Comparison of ENCODE assay signal across 16 cellular contexts in the genomic region with DNA sequence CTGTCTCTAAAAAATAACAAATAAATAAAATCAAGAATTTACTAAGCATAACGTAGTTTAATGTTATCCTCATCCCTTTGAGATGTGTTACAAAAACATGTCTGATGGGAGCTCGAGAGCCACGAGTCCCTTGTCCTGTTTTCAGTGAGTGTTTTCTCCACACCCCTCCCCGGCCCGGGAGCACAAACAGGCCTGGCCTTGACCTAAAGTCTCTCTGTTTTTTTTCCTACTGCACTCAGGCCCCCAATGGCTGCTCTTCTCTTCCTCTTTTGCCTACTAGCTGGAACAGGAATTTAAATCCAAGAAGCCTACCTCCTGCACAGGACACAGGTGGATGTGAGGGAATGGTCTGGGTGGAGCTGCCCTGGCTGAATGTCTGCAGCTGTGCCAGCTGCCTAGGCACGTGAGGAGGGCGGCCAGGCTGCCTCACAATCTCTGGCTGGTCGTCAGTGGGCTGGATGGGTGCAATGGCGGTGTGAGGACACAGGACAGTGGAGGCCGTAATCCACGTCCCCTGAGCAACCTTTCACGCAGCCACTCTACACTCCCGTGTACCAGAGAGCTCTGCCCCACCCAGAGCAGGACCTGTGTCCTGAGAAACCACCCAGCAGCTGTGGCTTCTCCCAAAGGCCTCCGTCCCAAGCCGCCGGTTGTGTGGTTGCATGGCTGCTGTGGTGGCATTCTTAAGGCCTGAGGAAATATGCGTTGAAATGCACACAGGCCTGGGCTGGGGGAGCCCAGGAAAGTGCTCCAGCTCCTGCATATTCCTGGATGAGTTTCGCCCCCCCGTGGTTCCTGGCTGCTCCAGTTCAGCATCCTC.
DNase-seq lines count a peak whose midpoint lies in the region; ATAC-seq and TF ChIP-seq lines count a peak whose summit lies in the region.
"Had no signal": no experiment of that assay in that cellular context is flagged by ENCODE, and none has a peak within 500 bp of the region (broad histone marks: within the 10 kb centered on the region; RNA-seq: fewer than 3 reads in every experiment).

No MANE protein-coding gene starts in this region.

- H4K20me1 ChIP-seq in IMR-90 (ENCODE audit: insufficient read depth, low read length): no peaks in the 10 kb centered on the region

- no peak overlapping the region for H3K14ac ChIP-seq in IMR-90 (replicated peaks; ENCODE audit: low read depth, low read length)

- H3K9me3 ChIP-seq in IMR-90 (ENCODE audit: control insufficient read depth, insufficient read depth, low read length) (no peaks in the 10 kb centered on the region), testis (no peaks in the 10 kb centered on the region)
- H3K9me3 ChIP-seq: Peyer's patch, SK-N-SH had no signal

- TF ChIP-seq CTCF in IMR-90 (conservative IDR thresholded peaks at IDR 0.05; ENCODE audit: low read depth, low read length) (0 out of 2 replicates have a peak, but pooled peaks have one; percentile 2), astrocyte of the cerebellum (IDR thresholded peaks at IDR 0.05; ENCODE audit: low read depth, low read length, missing control alignments) (no peak), testis (IDR thresholded peaks at IDR 0.05) (no peak)

- intact Hi-C loops in IMR-90 (cut with micrococcal nuclease) (no loop called here), testis (cut with DNase I; ENCODE audit: low total_unique reads) (no loop called here)

- no peak overlapping the region for H2AK5ac ChIP-seq in IMR-90 (ENCODE audit: low read depth, low read length)

- DNase-seq in IMR-90 (no peak), astrocyte of the cerebellum (ENCODE audit: low read depth) (peak; percentile 26), kidney tubule cell (ENCODE audit: low spot score) (peak; percentile 13), testis (peak; percentile 42), globus pallidus (ENCODE audit: low spot score) (no peak)
- no peak for DNase-seq in activated CD4-positive, alpha-beta T cell treated with anti-CD3 and anti-CD28 coated beads for 4 hours
- no peak for DNase-seq in stimulated activated CD4-positive, alpha-beta T cell treated with anti-CD3 and anti-CD28 coated beads, Interleukin-4, amount 100 ng/mL, for 24 hours
- DNase-seq in activated CD4-positive, alpha-beta T cell treated with anti-CD3 and anti-CD28 coated beads for 48 hours: no peak
- DNase-seq: COR-L47, H9, NCI-H1436, NCI-H2029 treated with DMSO at 0.1 percent for 48 hours, NCI-H774, Peyer's patch, Right ventricle myocardium superior had no signal

- H3K27me3 ChIP-seq in IMR-90 (ENCODE audit: control insufficient read depth, insufficient read depth, low read length): peaks cover 2% of the 10 kb centered on the region
- H3K27me3 ChIP-seq in testis: no peaks in the 10 kb centered on the region
- H3K27me3 ChIP-seq: Peyer's patch had no signal

- no peak overlapping the region for H3K27ac ChIP-seq in IMR-90 (ENCODE audit: insufficient read depth, low read length)
- H3K27ac ChIP-seq in testis: no peak overlapping the region
- H3K27ac ChIP-seq: Peyer's patch had no signal

- no peak overlapping the region for H3K18ac ChIP-seq in IMR-90 (ENCODE audit: low read depth, low read length)

- ATAC-seq in IMR-90 (ENCODE audit: low read depth): peak; percentile 18; the same call in 1 of the 2 replicates

- no peak overlapping the region for H3K9ac ChIP-seq in IMR-90 (ENCODE audit: low read depth, low read length)
- H3K9ac ChIP-seq: SK-N-SH had no signal

- no peaks in the 10 kb centered on the region for H3K79me1 ChIP-seq in IMR-90 (ENCODE audit: low read depth in 1 of 2, low read length in 2 of 2)

- H4K91ac ChIP-seq in IMR-90 (ENCODE audit: insufficient read depth, low read depth, low read length): no peak overlapping the region

- H4K8ac ChIP-seq in IMR-90 (ENCODE audit: low read depth in 2 of 2, low read length in 2 of 2): no peak overlapping the region

- TF ChIP-seq POLR2A in IMR-90 (IDR thresholded peaks at IDR 0.05; ENCODE audit: low read depth, low read length): no peak
- no peak for TF ChIP-seq POLR2A in testis (IDR thresholded peaks at IDR 0.05)

- H3K36me3 ChIP-seq in IMR-90 (ENCODE audit: control insufficient read depth, insufficient read depth, low read length) (no peaks in the 10 kb centered on the region), testis (ENCODE audit: low read depth, missing control alignments) (no peaks in the 10 kb centered on the region)
- H3K36me3 ChIP-seq: Peyer's patch had no signal

- H3K4me1 ChIP-seq in IMR-90 (ENCODE audit: control insufficient read depth, insufficient read depth, low read length) (peaks cover 3% of the 10 kb centered on the region; the same call in 1 of the 2 replicates), testis (peaks cover 4% of the 10 kb centered on the region)
- H3K4me1 ChIP-seq: Peyer's patch had no signal

- in situ Hi-C loops in IMR-90 (cut with MboI; ENCODE audit: low sequenced_read_pairs): no loop called here
- in situ Hi-C loops in astrocyte of the cerebellum (cut with HindIII; ENCODE audit: low sequenced_read_pairs): no loop called here

- H3K56ac ChIP-seq in IMR-90 (ENCODE audit: extremely low read depth, insufficient read depth, low read length): no peak overlapping the region

- CTCF ChIA-PET in IMR-90 (lab: Yijun Ruan, JAX): interaction anchor here (0.8 kb wide), 1 partner anchor 18 kb away, joined by 6 read pairs; no protein-coding TSS in a partner anchor

- no peak overlapping the region for H2BK15ac ChIP-seq in IMR-90 (ENCODE audit: low read depth, low read length)

- WGBS in IMR-90 (ENCODE audit: extremely low coverage in 2 of 2, insufficient read length in 1 of 2), 2 experiments: 66% methylated on average over 9 of the region's 19 CpGs; no CpG with 5 or more reads in 1 of the 2 experiments
- 62 to 70% methylated on average over 15 to 19 of the region's 19 CpGs for WGBS in testis, 2 donors

- H3K4me3 ChIP-seq in IMR-90 (ENCODE audit: insufficient read depth, low read depth, low read length): no peak overlapping the region
- no peak overlapping the region for H3K4me3 ChIP-seq in astrocyte of the cerebellum (ENCODE audit: low read depth, low read length)
- no peak overlapping the region for H3K4me3 ChIP-seq in testis
- H3K4me3 ChIP-seq: Peyer's patch had no signal

- no peak overlapping the region for H4K5ac ChIP-seq in IMR-90 (ENCODE audit: low read depth, low read length)

- H3K4ac ChIP-seq in IMR-90 (ENCODE audit: low read depth, low read length): no peak overlapping the region

- no peak overlapping the region for H2BK20ac ChIP-seq in IMR-90 (ENCODE audit: low read depth, low read length)

- POLR2A ChIA-PET in IMR-90 (lab: Charles Lee; ENCODE audit: unreplicated experiment): no interaction called here

- H3K9me1 ChIP-seq in IMR-90 (ENCODE audit: insufficient read depth, low read length): 0 out of 2 replicates have a peak, but pooled peaks cover 3% of the 10 kb centered on the region

- dilution Hi-C loops in IMR-90 (cut with HindIII; ENCODE audit: low sequenced_read_pairs, unreplicated experiment): no loop called here

- no peak overlapping the region for H2AK9ac ChIP-seq in IMR-90 (replicated peaks; ENCODE audit: low read depth, low read length, poor library complexity)

- no peak overlapping the region for H2BK5ac ChIP-seq in IMR-90 (ENCODE audit: low read depth, low read length, poor library complexity, severe bottlenecking)

- no peak overlapping the region for H3K4me2 ChIP-seq in IMR-90 (ENCODE audit: low read depth, low read length)
- H3K4me2 ChIP-seq: SK-N-SH had no signal

- no peak overlapping the region for H2AFZ ChIP-seq in IMR-90 (replicated peaks; ENCODE audit: low read length, poor library complexity)

- no peak for TF ChIP-seq RAD21 in IMR-90 (IDR thresholded peaks at IDR 0.05; ENCODE audit: low read length)

- no TSS peak for BruUV-seq in IMR-90 (replicated peaks; lab: Mats Ljungman, UMichigan)

- H2BK120ac ChIP-seq in IMR-90 (ENCODE audit: low read depth, low read length): no peak overlapping the region

- no peak overlapping the region for H3K23ac ChIP-seq in IMR-90 (ENCODE audit: low read depth, low read length)

TF ChIP-seq in IMR-90, 13 proteins besides CTCF, POLR2A, EP300 and RAD21:
- TF ChIP-seq, protein P1, sequence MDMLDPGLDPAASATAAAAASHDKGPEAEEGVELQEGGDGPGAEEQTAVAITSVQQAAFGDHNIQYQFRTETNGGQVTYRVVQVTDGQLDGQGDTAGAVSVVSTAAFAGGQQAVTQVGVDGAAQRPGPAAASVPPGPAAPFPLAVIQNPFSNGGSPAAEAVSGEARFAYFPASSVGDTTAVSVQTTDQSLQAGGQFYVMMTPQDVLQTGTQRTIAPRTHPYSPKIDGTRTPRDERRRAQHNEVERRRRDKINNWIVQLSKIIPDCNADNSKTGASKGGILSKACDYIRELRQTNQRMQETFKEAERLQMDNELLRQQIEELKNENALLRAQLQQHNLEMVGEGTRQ (IDR thresholded peaks at IDR 0.05; ENCODE audit: low read depth, low read length): no peak
- no peak for TF ChIP-seq RFX5 (IDR thresholded peaks at IDR 0.05; ENCODE audit: low read depth, low read length)
- no peak for TF ChIP-seq MXI1 (IDR thresholded peaks at IDR 0.05; ENCODE audit: borderline replicate concordance, low read depth, low read length)
- TF ChIP-seq MAZ (IDR thresholded peaks at IDR 0.05; ENCODE audit: borderline replicate concordance, low read depth, low read length): no peak
- no peak for TF ChIP-seq CEBPB (IDR thresholded peaks at IDR 0.05; ENCODE audit: low read depth, low read length)
- TF ChIP-seq FOS (IDR thresholded peaks at IDR 0.05; ENCODE audit: low read depth, low read length): no peak
- no peak for TF ChIP-seq SMC3 (IDR thresholded peaks at IDR 0.05; ENCODE audit: low read depth, low read length)
- TF ChIP-seq, protein P2, sequence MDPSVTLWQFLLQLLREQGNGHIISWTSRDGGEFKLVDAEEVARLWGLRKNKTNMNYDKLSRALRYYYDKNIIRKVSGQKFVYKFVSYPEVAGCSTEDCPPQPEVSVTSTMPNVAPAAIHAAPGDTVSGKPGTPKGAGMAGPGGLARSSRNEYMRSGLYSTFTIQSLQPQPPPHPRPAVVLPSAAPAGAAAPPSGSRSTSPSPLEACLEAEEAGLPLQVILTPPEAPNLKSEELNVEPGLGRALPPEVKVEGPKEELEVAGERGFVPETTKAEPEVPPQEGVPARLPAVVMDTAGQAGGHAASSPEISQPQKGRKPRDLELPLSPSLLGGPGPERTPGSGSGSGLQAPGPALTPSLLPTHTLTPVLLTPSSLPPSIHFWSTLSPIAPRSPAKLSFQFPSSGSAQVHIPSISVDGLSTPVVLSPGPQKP (IDR thresholded peaks at IDR 0.05; ENCODE audit: borderline replicate concordance, low read depth, low read length): no peak
- TF ChIP-seq MAFK (IDR thresholded peaks at IDR 0.05; ENCODE audit: low read depth, low read length): no peak
- TF ChIP-seq CHD1 (IDR thresholded peaks at IDR 0.05; ENCODE audit: low read depth, low read length): no peak
- TF ChIP-seq RCOR1 (IDR thresholded peaks at IDR 0.05; ENCODE audit: insufficient replicate concordance, low read length): no peak
- TF ChIP-seq NFE2L2 (IDR thresholded peaks at IDR 0.05; ENCODE audit: low read depth, low read length): no peak
- no peak for TF ChIP-seq BHLHE40 (IDR thresholded peaks at IDR 0.05; ENCODE audit: low read depth, low read length)
TF ChIP-seq in IMR-90: peak in this region for 0.

Comparison
In these comparisons a context has a peak if more than half of its experiments do, and no peak if none do; other contexts are left out.
1. DNase-seq: peak in astrocyte of the cerebellum (single experiment), kidney tubule cell (single experiment) and testis (single experiment); none in IMR-90 (single experiment), activated CD4-positive, alpha-beta T cell treated with anti-CD3 and anti-CD28 coated beads for 4 hours (0 of 2), stimulated activated CD4-positive, alpha-beta T cell treated with anti-CD3 and anti-CD28 coated beads, Interleukin-4, amount 100 ng/mL, for 24 hours (single experiment), globus pallidus (single experiment) and activated CD4-positive, alpha-beta T cell treated with anti-CD3 and anti-CD28 coated beads for 48 hours (single experiment).